ENCODE assay signal across 1 cellular context in the genomic region with DNA sequence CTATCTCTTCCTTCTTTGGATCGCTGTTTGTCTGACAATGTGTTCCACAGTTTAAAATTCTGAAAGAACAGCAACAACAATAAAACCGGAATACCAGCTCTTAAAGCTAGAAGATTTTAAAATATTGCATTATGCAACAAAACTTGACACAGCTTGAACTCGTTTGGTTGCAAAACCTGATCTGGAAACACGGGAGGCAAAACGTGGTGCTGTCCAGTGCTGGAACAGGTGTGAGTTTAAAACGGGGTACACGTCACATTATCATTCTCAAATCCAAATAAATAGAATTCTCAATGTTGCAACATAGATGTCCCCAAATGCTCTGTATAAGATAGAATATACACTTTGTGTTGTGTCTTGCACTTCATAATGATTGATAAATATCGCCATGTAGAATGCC.
TF ChIP-seq lines count a peak whose summit lies in the region.

No MANE protein-coding gene starts in this region.

TF ChIP-seq in A549, 52 proteins besides CTCF, POLR2A, EP300 and RAD21:
- TF ChIP-seq, protein P1, sequence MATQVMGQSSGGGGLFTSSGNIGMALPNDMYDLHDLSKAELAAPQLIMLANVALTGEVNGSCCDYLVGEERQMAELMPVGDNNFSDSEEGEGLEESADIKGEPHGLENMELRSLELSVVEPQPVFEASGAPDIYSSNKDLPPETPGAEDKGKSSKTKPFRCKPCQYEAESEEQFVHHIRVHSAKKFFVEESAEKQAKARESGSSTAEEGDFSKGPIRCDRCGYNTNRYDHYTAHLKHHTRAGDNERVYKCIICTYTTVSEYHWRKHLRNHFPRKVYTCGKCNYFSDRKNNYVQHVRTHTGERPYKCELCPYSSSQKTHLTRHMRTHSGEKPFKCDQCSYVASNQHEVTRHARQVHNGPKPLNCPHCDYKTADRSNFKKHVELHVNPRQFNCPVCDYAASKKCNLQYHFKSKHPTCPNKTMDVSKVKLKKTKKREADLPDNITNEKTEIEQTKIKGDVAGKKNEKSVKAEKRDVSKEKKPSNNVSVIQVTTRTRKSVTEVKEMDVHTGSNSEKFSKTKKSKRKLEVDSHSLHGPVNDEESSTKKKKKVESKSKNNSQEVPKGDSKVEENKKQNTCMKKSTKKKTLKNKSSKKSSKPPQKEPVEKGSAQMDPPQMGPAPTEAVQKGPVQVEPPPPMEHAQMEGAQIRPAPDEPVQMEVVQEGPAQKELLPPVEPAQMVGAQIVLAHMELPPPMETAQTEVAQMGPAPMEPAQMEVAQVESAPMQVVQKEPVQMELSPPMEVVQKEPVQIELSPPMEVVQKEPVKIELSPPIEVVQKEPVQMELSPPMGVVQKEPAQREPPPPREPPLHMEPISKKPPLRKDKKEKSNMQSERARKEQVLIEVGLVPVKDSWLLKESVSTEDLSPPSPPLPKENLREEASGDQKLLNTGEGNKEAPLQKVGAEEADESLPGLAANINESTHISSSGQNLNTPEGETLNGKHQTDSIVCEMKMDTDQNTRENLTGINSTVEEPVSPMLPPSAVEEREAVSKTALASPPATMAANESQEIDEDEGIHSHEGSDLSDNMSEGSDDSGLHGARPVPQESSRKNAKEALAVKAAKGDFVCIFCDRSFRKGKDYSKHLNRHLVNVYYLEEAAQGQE (IDR thresholded peaks at IDR 0.05) = peak; percentile 65
- TF ChIP-seq CHD4 (IDR thresholded peaks at IDR 0.05; ENCODE audit: borderline replicate concordance) = no peak
